In the genomic region with DNA sequence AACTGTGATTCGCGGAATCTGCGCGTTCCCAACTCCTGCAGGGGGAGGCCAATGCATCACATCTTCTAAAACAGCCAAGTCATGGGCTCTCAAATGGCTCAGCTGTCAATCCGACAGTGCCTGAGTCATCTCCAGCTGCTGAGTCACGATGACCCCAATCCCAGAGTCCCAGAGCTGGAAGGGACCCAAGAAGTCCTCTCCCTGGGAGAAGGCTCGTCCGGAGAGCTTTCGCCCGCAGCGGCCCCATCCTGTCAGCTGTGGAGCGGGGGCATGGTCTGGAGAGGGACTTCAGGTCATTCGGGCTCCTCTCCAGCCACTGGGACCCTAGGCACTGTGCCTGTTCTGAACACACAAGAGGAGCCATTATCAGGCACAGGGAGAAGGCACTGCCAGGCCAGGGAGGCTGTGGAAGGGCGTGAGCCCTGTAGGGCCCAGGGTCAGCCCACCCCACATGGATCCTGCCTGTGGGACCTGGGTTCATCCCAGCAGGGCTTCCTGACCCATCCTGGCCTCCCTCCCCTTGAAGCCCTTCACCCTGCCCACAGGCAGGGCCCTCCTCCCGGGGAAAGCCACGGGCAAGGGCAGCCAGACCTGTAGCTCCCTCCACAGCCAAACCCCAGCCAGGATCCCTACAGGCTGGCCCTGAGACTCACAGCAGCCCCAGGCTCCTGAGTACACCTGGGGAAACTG, we compare ENCODE assay signal across 9 cellular contexts. TPM values are rescaled to one million over a fixed set of nuclear protein-coding genes. Genes with fewer than 3 reads are reported as not detected.
DNase-seq lines count a peak whose midpoint lies in the region; ATAC-seq and TF ChIP-seq lines count a peak whose summit lies in the region.
"Had no signal": no experiment of that assay in that cellular context is flagged by ENCODE, and none has a peak within 500 bp of the region (broad histone marks: within the 10 kb centered on the region; RNA-seq: fewer than 3 reads in every experiment).

No MANE protein-coding gene starts in this region.

- DNase-seq in HS-5 (ENCODE audit: low read depth) (peak; percentile 83), brain microvascular endothelial cell (peak; percentile 98), inferior parietal cortex (ENCODE audit: extremely low spot score) (peak; percentile 48)
- DNase-seq in activated CD4-positive, alpha-beta T cell treated with anti-CD3 and anti-CD28 coated beads, Interleukin-2, amount 50 U/mL, for 1 hour, result no peak

- TF ChIP-seq CTCF in brain microvascular endothelial cell (IDR thresholded peaks at IDR 0.05; ENCODE audit: low read depth, low read length, missing control alignments), result peak; percentile 47

- H3K4me3 ChIP-seq in brain microvascular endothelial cell (ENCODE audit: low read depth, low read length), result no peak overlapping the region

- H3K36me3 ChIP-seq in brain microvascular endothelial cell (replicated peaks), result no peaks in the 10 kb centered on the region
- H3K36me3 ChIP-seq: neutrophil had no signal

- in situ Hi-C loops in brain microvascular endothelial cell (cut with HindIII; ENCODE audit: low pct_ligation_motif_present, low sequenced_read_pairs), result no loop called here

- ATAC-seq in HG02840 (IDR thresholded peaks at IDR 0.05; ENCODE audit: low FRiP score, unreplicated experiment), result no peak
- ATAC-seq in GM19463 (IDR thresholded peaks at IDR 0.05; ENCODE audit: unreplicated experiment), result no peak
- ATAC-seq in HG02938 (IDR thresholded peaks at IDR 0.05; ENCODE audit: unreplicated experiment), result no peak

- H3K27ac ChIP-seq in brain microvascular endothelial cell (peak overlapping the region; percentile 85), temporal lobe (ENCODE audit: low read depth, low read length) (peak overlapping the region; percentile 36)
- H3K27ac ChIP-seq: neutrophil had no signal

- H3K27me3 ChIP-seq in brain microvascular endothelial cell (replicated peaks), result no peaks in the 10 kb centered on the region
- H3K27me3 ChIP-seq: neutrophil had no signal

RNA-seq across cellular contexts. Expression of gene GPC1, which starts 47.6 kb away (rescaled TPM):
- 37.4 TPM for total RNA-seq in temporal lobe
